Comparison of ENCODE assay signal across 1 cellular context in genomic region chr18:8881103-8881502, GRCh38.
TF ChIP-seq lines count a peak whose summit lies in the region.

No MANE protein-coding gene starts in this region.

TF ChIP-seq in K562, 482 proteins besides CTCF, POLR2A, EP300 and RAD21 (continues in another document):
- peak; percentile 84 for TF ChIP-seq HBP1 (CRISPR knock-in tag; IDR thresholded peaks at IDR 0.05)
- TF ChIP-seq EHMT2 (IDR thresholded peaks at IDR 0.05), result peak; percentile 75
- TF ChIP-seq SMARCA5 (IDR thresholded peaks at IDR 0.05), result peak; percentile 65; the same call in 1 of the 2 replicates
- TF ChIP-seq FOXM1 (IDR thresholded peaks at IDR 0.05; ENCODE audit: low read depth), result no peak
- no peak for TF ChIP-seq FOXM1 (CRISPR knock-in tag; IDR thresholded peaks at IDR 0.05; ENCODE audit: low read depth)
- peak; percentile 86 for TF ChIP-seq ZNF512 (tag; IDR thresholded peaks at IDR 0.05)
- 0 out of 4 replicates have a peak, but pooled peaks have one; percentile 30 to 65 for TF ChIP-seq MLLT1 (IDR thresholded peaks at IDR 0.05)
- peak; percentile 33; the same call in 1 of the 2 replicates for TF ChIP-seq NKRF (IDR thresholded peaks at IDR 0.05; ENCODE audit: borderline replicate concordance)
- TF ChIP-seq AFF1 (IDR thresholded peaks at IDR 0.05; ENCODE audit: low read depth in 1 of 2, partially characterized antibody in 2 of 2), result peak in 1 of 2 experiments; percentile 32
- no peak for TF ChIP-seq TBP (optimal IDR thresholded peaks at IDR 0.05; ENCODE audit: low read depth, low read length)
- TF ChIP-seq TCF7L2 (IDR thresholded peaks at IDR 0.05; ENCODE audit: low read depth, low read length), result no peak
- no peak for TF ChIP-seq ZNF217 (CRISPR knock-in tag; IDR thresholded peaks at IDR 0.05)
- TF ChIP-seq NUFIP1 (IDR thresholded peaks at IDR 0.05; ENCODE audit: partially characterized antibody), result no peak
- TF ChIP-seq TARDBP (IDR thresholded peaks at IDR 0.05), result no peak
- TF ChIP-seq PHB2 (IDR thresholded peaks at IDR 0.05; ENCODE audit: low read depth), result peak; percentile 47; the same call in 1 of the 2 replicates
- TF ChIP-seq ZBTB2 (IDR thresholded peaks at IDR 0.05), result 0 out of 2 replicates have a peak, but pooled peaks have one; percentile 26
- TF ChIP-seq KAT7 (CRISPR knock-in tag; IDR thresholded peaks at IDR 0.05; ENCODE audit: borderline replicate concordance), result no peak
- TF ChIP-seq TRIM25 (IDR thresholded peaks at IDR 0.05; ENCODE audit: borderline replicate concordance), result 0 out of 2 replicates have a peak, but pooled peaks have one; percentile 25
- TF ChIP-seq THRB (CRISPR knock-in tag; conservative IDR thresholded peaks at IDR 0.05), result peak; percentile 89
- TF ChIP-seq ELF4 (CRISPR knock-in tag; IDR thresholded peaks at IDR 0.05), result peak; percentile 96
- no peak for TF ChIP-seq ETV1 (tag; conservative IDR thresholded peaks at IDR 0.05; ENCODE audit: low read depth)
- no peak for TF ChIP-seq ZBTB1 (CRISPR knock-in tag; IDR thresholded peaks at IDR 0.05; ENCODE audit: borderline replicate concordance, low read depth)
- peak; percentile 79; the same call in 1 of the 2 replicates for TF ChIP-seq LARP7 (IDR thresholded peaks at IDR 0.05)
- no peak for TF ChIP-seq CBFB (CRISPR knock-in tag; IDR thresholded peaks at IDR 0.05)
- TF ChIP-seq NCOA6 (IDR thresholded peaks at IDR 0.05), result no peak
- TF ChIP-seq ZNF644 (tag; IDR thresholded peaks at IDR 0.05; ENCODE audit: low read depth), result no peak
- TF ChIP-seq PYGO2 (tag; IDR thresholded peaks at IDR 0.05), result no peak
- TF ChIP-seq SUPT5H (IDR thresholded peaks at IDR 0.05), result no peak
- TF ChIP-seq CTBP1 (IDR thresholded peaks at IDR 0.05; ENCODE audit: borderline replicate concordance), result no peak
- no peak for TF ChIP-seq CBFA2T3 (IDR thresholded peaks at IDR 0.05)
- TF ChIP-seq SRSF1 (IDR thresholded peaks at IDR 0.05; ENCODE audit: low read depth, low read length), result no peak
- 0 out of 2 replicates have a peak, but pooled peaks have one; percentile 20 for TF ChIP-seq SMARCA4 (IDR thresholded peaks at IDR 0.05)
- peak; percentile 80; the same call in 1 of the 2 replicates for TF ChIP-seq ZBTB26 (CRISPR knock-in tag; IDR thresholded peaks at IDR 0.05)
- TF ChIP-seq ZNF282 (CRISPR knock-in tag; IDR thresholded peaks at IDR 0.05), result no peak
- TF ChIP-seq OTX1 (CRISPR knock-in tag; IDR thresholded peaks at IDR 0.05), result 0 out of 2 replicates have a peak, but pooled peaks have one; percentile 46
- TF ChIP-seq NR0B1 (IDR thresholded peaks at IDR 0.05; ENCODE audit: partially characterized antibody), result no peak
- no peak for TF ChIP-seq SAP30 (IDR thresholded peaks at IDR 0.05; ENCODE audit: borderline replicate concordance, insufficient read depth, low read depth, low read length, poor library complexity, severe bottlenecking)
- 0 out of 2 replicates have a peak, but pooled peaks have one; percentile 25 for TF ChIP-seq E4F1 (CRISPR knock-in tag; IDR thresholded peaks at IDR 0.05; ENCODE audit: borderline replicate concordance)
- TF ChIP-seq ETV6 (IDR thresholded peaks at IDR 0.05; ENCODE audit: borderline replicate concordance in 1 of 2, low read depth in 2 of 2, low read length in 1 of 2), result no peak
- no peak for TF ChIP-seq ETV6 (CRISPR knock-in tag; IDR thresholded peaks at IDR 0.05; ENCODE audit: borderline replicate concordance)
